Comparison of ENCODE assay signal across 8 cellular contexts in genomic region chr19:45442408-45442926, GRCh38. TPM values are rescaled to one million over a fixed set of nuclear protein-coding genes. Genes with fewer than 3 reads are reported as not detected.
DNase-seq lines count a peak whose midpoint lies in the region; ATAC-seq and TF ChIP-seq lines count a peak whose summit lies in the region.

No MANE protein-coding gene starts in this region.

- peak overlapping the region; percentile 90 for H3K27ac ChIP-seq in RWPE2 (ENCODE audit: poor library complexity, severe bottlenecking)
- peak overlapping the region; percentile 92 to 97 (median 94) for H3K27ac ChIP-seq in esophagus muscularis mucosa (replicated peaks in 1 of 4)
- H3K27ac ChIP-seq in sigmoid colon: peak overlapping the region; percentile 91 to 95 (median 94)

- no peak for TF ChIP-seq POLR2A in esophagus muscularis mucosa (IDR thresholded peaks at IDR 0.05; ENCODE audit: low read depth)
- no peak for TF ChIP-seq POLR2A in sigmoid colon (IDR thresholded peaks at IDR 0.05)

- no peak for TF ChIP-seq CTCF in RWPE2 (IDR thresholded peaks at IDR 0.05; ENCODE audit: poor library complexity, severe bottlenecking)
- no peak for TF ChIP-seq CTCF in esophagus muscularis mucosa (IDR thresholded peaks at IDR 0.05)
- no peak for TF ChIP-seq CTCF in sigmoid colon (IDR thresholded peaks at IDR 0.05)

- intact Hi-C loops in esophagus muscularis mucosa (cut with DNase I): no loop called here
- intact Hi-C loops in sigmoid colon (cut with DNase I): no loop called here

- H3K27me3 ChIP-seq in RWPE2 (ENCODE audit: insufficient read depth, poor library complexity, severe bottlenecking): no peaks in the 10 kb centered on the region
- H3K27me3 ChIP-seq in esophagus muscularis mucosa: no peaks in the 10 kb centered on the region
- no peaks in the 10 kb centered on the region for H3K27me3 ChIP-seq in sigmoid colon

- ATAC-seq in RWPE2 (ENCODE audit: low read depth): no peak

- WGBS in esophagus muscularis mucosa: 82% methylated on average over 3 of the region's 3 CpGs
- 56 to 73% methylated on average over 3 of the region's 3 CpGs for WGBS in sigmoid colon, 2 donors

- TF ChIP-seq EP300 in esophagus muscularis mucosa (IDR thresholded peaks at IDR 0.05) (no peak), sigmoid colon (IDR thresholded peaks at IDR 0.05) (no peak)

- DNase-seq in CMK (ENCODE audit: low read depth) (peak; percentile 57), RWPE2 (ENCODE audit: low spot score) (no peak), esophagus muscularis mucosa (ENCODE audit: extremely low spot score) (no peak), sigmoid colon (no peak), CD1c-positive myeloid dendritic cell (ENCODE audit: extremely low spot score) (no peak), MV-4-11 (lab: John Stamatoyannopoulos, UW) (no peak), kidney glomerular epithelial cell (lab: John Stamatoyannopoulos, UW) (no peak)
- DNase-seq in effector CD8-positive, alpha-beta T cell (lab: John Stamatoyannopoulos, UW): no peak

- H3K36me3 ChIP-seq in RWPE2 (ENCODE audit: low read depth): no peaks in the 10 kb centered on the region
- H3K36me3 ChIP-seq in esophagus muscularis mucosa: no peaks in the 10 kb centered on the region
- H3K36me3 ChIP-seq in sigmoid colon: no peaks in the 10 kb centered on the region

- H3K9me3 ChIP-seq in RWPE2 (ENCODE audit: severe bottlenecking) (no peaks in the 10 kb centered on the region), esophagus muscularis mucosa (no peaks in the 10 kb centered on the region), sigmoid colon (no peaks in the 10 kb centered on the region)

- H3K4me1 ChIP-seq in RWPE2 (ENCODE audit: insufficient read depth, poor library complexity, severe bottlenecking) (peaks cover 28% of the 10 kb centered on the region), esophagus muscularis mucosa (peaks cover 26 to 67% (median 44%) of the 10 kb centered on the region in 4 donors), sigmoid colon (peaks cover 0 to 36% (median 32%) of the 10 kb centered on the region in 4 donors)

- H3K4me3 ChIP-seq in RWPE2 (ENCODE audit: severe bottlenecking) (no peak overlapping the region), esophagus muscularis mucosa (peak overlapping the region in 1 of 4 donors; percentile 59), sigmoid colon (no peak overlapping the region)

RNA-seq across cellular contexts. Expression of gene ERCC1, which starts 18.8 kb away (rescaled TPM):
- total RNA-seq in esophagus muscularis mucosa: 100 to 1,000 TPM in 1 of 4 donors, 10 to 100 TPM in 3; 62.8 to 102 (median 69.3) TPM
- total RNA-seq in sigmoid colon: 10 to 100 TPM; 41.8 to 67.0 (median 64.4) TPM
- polyA plus RNA-seq in sigmoid colon: 10 to 100 TPM; 27.3 to 31.8 (median 30.1) TPM

RNA-seq across cellular contexts. Expression of gene FOSB, which starts 25.3 kb away (rescaled TPM):
- 10 to 100 TPM in 2 of 4 donors, 1 to 10 TPM in 2; 2.2 to 25.2 (median 6.9) TPM for total RNA-seq in esophagus muscularis mucosa
- total RNA-seq in sigmoid colon: 10 to 100 TPM in 3 of 4 donors, 1 to 10 TPM in 1; 1.1 to 28.1 (median 23.1) TPM
- 10 to 100 TPM in 1 of 3 donors, 1 to 10 TPM in 2; 3.7 to 11.0 (median 5.4) TPM for polyA plus RNA-seq in sigmoid colon

RNA-seq across cellular contexts. Expression of gene POLR1G, which starts 36.0 kb away (rescaled TPM):
- total RNA-seq in esophagus muscularis mucosa (1 to 10 TPM; 2.9 to 8.7 (median 6.0) TPM), sigmoid colon (1 to 10 TPM; 1.6 to 4.2 (median 3.8) TPM)
- 1 to 10 TPM; 1.2 to 5.6 (median 2.3) TPM for polyA plus RNA-seq in sigmoid colon

RNA-seq across cellular contexts. Expression of gene PPP1R13L, which starts 37.6 kb away (rescaled TPM):
- total RNA-seq in esophagus muscularis mucosa (10 to 100 TPM in 2 of 4 donors, 1 to 10 TPM in 2; 4.1 to 16.8 (median 9.5) TPM), sigmoid colon (1 to 10 TPM; 5.8 to 9.4 (median 7.7) TPM)
- polyA plus RNA-seq in sigmoid colon: 10 to 100 TPM; 15.6 to 34.0 (median 18.0) TPM

RNA-seq across cellular contexts. Expression of gene RTN2, which starts 54.4 kb away (rescaled TPM):
- 10 to 100 TPM in 3 of 4 donors, 1 to 10 TPM in 1; 7.0 to 23.6 (median 17.2) TPM for total RNA-seq in esophagus muscularis mucosa
- total RNA-seq in sigmoid colon: 10 to 100 TPM; 15.0 to 23.5 (median 19.2) TPM
- polyA plus RNA-seq in sigmoid colon: 10 to 100 TPM in 2 of 3 donors, 1 to 10 TPM in 1; 9.5 to 15.0 (median 12.0) TPM
